In genomic region chr3:28915711-28916481, GRCh38 we compare ENCODE assay signal across 9 cellular contexts.
DNase-seq lines count a peak whose midpoint lies in the region; ATAC-seq and TF ChIP-seq lines count a peak whose summit lies in the region.
"Had no signal": no experiment of that assay in that cellular context is flagged by ENCODE, and none has a peak within 500 bp of the region (broad histone marks: within the 10 kb centered on the region; RNA-seq: fewer than 3 reads in every experiment).

No MANE protein-coding gene starts in this region.

- no peak overlapping the region for H3K4ac ChIP-seq in mesendoderm (ENCODE audit: low read depth, low read length)

- no peak overlapping the region for H2BK120ac ChIP-seq in mesendoderm (ENCODE audit: low read depth, low read length)

- H3K79me1 ChIP-seq in mesendoderm (ENCODE audit: low read length), result no peaks in the 10 kb centered on the region

- H3K36me3 ChIP-seq in DND-41 (ENCODE audit: insufficient read depth, low read length) (no peaks in the 10 kb centered on the region), mesendoderm (ENCODE audit: control insufficient read depth, insufficient read depth, low read length) (no peaks in the 10 kb centered on the region)

- no peaks in the 10 kb centered on the region for H3K4me1 ChIP-seq in DND-41 (ENCODE audit: insufficient read depth, low read length)
- H3K4me1 ChIP-seq in mesendoderm (ENCODE audit: control insufficient read depth, low read depth, low read length), result no peaks in the 10 kb centered on the region

- H4K5ac ChIP-seq in mesendoderm (ENCODE audit: low read length), result no peak overlapping the region

- no peaks in the 10 kb centered on the region for H3K9me3 ChIP-seq in DND-41 (ENCODE audit: insufficient read depth, low read length, severe bottlenecking)

- H3K27me3 ChIP-seq in DND-41 (ENCODE audit: insufficient read depth, low read length, poor library complexity), result no peaks in the 10 kb centered on the region
- no peaks in the 10 kb centered on the region for H3K27me3 ChIP-seq in mesendoderm (ENCODE audit: insufficient read depth, low read length, poor library complexity)

- no peak overlapping the region for H2BK5ac ChIP-seq in mesendoderm (ENCODE audit: low read length)

- H3K4me3 ChIP-seq in DND-41 (ENCODE audit: low read depth in 1 of 2, low read length in 2 of 2) (no peak overlapping the region), LNCaP clone FGC (ENCODE audit: low read depth, low read length) (no peak overlapping the region), mesendoderm (ENCODE audit: low read length) (no peak overlapping the region)
- H3K4me3 ChIP-seq: lung had no signal

- H4K8ac ChIP-seq in mesendoderm (ENCODE audit: low read depth, low read length), result no peak overlapping the region

- no peaks in the 10 kb centered on the region for H3K79me2 ChIP-seq in DND-41 (ENCODE audit: insufficient read depth, low read length)
- no peaks in the 10 kb centered on the region for H3K79me2 ChIP-seq in mesendoderm (ENCODE audit: control insufficient read depth, insufficient read depth, low read length)

- no peak overlapping the region for H3K23ac ChIP-seq in mesendoderm (ENCODE audit: low read length)

- H2AFZ ChIP-seq in DND-41 (ENCODE audit: low read depth, low read length), result no peak overlapping the region

- peak; percentile 66 for TF ChIP-seq CTCF in DND-41 (IDR thresholded peaks at IDR 0.05; ENCODE audit: borderline replicate concordance, extremely low read depth, low read length, poor library complexity, severe bottlenecking)
- peak; percentile 33 for TF ChIP-seq CTCF in LNCaP clone FGC (IDR thresholded peaks at IDR 0.05; ENCODE audit: control insufficient read depth, extremely low read depth, insufficient read depth)

- H3K4me2 ChIP-seq in DND-41 (ENCODE audit: insufficient read depth, low read length) (no peak overlapping the region), mesendoderm (ENCODE audit: low read length) (no peak overlapping the region)

- DNase-seq in DND-41 (peak; percentile 27), LNCaP clone FGC (ENCODE audit: low read depth) (no peak), caudate nucleus (lab: John Stamatoyannopoulos, UW) (peak in 5 of 61 donors; percentile 1 to 19 (median 11)), mesendoderm (peak; percentile 78), NCI-H345 treated with DMSO at 0.1 percent for 48 hours (lab: John Stamatoyannopoulos, UW; ENCODE audit: unreplicated experiment) (no peak), NCI-H1930 (lab: John Stamatoyannopoulos, UW) (no peak)

- ATAC-seq in DND-41 (ENCODE audit: insufficient read depth, low read depth) (peak; percentile 58; the same call in 1 of the 3 replicates), HG03108 (IDR thresholded peaks at IDR 0.05; ENCODE audit: unreplicated experiment) (no peak), GM18907 (IDR thresholded peaks at IDR 0.05; ENCODE audit: unreplicated experiment) (no peak)

- no peak overlapping the region for H3K18ac ChIP-seq in mesendoderm (ENCODE audit: low read length)

- H3K56ac ChIP-seq in mesendoderm (ENCODE audit: low read length), result no peak overlapping the region

- H3K9ac ChIP-seq in DND-41 (ENCODE audit: low read depth, low read length) (no peak overlapping the region), mesendoderm (ENCODE audit: low read length) (no peak overlapping the region)

- no peak overlapping the region for H2BK15ac ChIP-seq in mesendoderm (replicated peaks; ENCODE audit: low read depth)

- H3K27ac ChIP-seq in DND-41 (ENCODE audit: low read length), result no peak overlapping the region
- H3K27ac ChIP-seq in caudate nucleus (ENCODE audit: low read depth, low read length), result peak overlapping the region; percentile 49
- no peak overlapping the region for H3K27ac ChIP-seq in mesendoderm (ENCODE audit: low read depth, low read length)

- H2AK5ac ChIP-seq in mesendoderm (ENCODE audit: low read length), result no peak overlapping the region

- WGBS in mesendoderm (ENCODE audit: extremely low coverage, insufficient coverage, low lambda C conversion rate), result no CpG with 5 or more reads among the region's 8 CpGs

- no peaks in the 10 kb centered on the region for H4K20me1 ChIP-seq in DND-41 (ENCODE audit: insufficient read depth, low read length)

Comparison
In these comparisons a context has a peak if more than half of its experiments do, and no peak if none do; other contexts are left out.
1. DNase-seq: peak in DND-41 (single experiment) and mesendoderm (single experiment); none in LNCaP clone FGC (single experiment), NCI-H345 treated with DMSO at 0.1 percent for 48 hours (single experiment) and NCI-H1930 (0 of 2).